31 cellular contexts compared by ENCODE assay signal in the genomic region with DNA sequence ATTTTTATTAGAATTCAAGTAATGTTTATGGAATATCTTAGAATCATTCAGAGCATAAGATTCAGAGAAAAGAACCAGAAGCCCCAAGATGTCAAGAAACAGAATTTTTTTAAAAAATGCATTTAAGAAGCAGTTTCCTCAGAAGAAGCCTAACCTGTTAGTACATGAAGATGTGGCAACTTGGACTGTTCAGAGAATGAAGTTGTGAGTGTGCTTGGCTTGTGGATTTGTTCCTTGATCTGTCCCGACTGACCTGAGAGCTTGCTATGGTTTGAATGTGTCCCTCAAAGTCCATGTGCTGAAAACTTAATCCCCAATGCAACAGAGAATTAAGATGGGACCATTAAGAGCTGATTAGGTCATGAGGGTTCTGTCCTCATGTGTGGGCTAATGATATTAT.
"Had no signal": no experiment of that assay in that cellular context is flagged by ENCODE, and none has a peak within 500 bp of the region (broad histone marks: within the 10 kb centered on the region; RNA-seq: fewer than 3 reads in every experiment).

No MANE protein-coding gene starts in this region.

- ATAC-seq: activated CD4-positive, alpha-beta T cell treated with anti-CD3 and anti-CD28 coated beads for 36 hours; activated CD4-positive, CD25-positive, alpha-beta regulatory T cell treated with anti-CD3 and anti-CD28 coated beads, Interleukin-2, amount 50 U/mL, for 24 hours; activated CD8-positive, alpha-beta memory T cell treated with anti-CD3 and anti-CD28 coated beads, Interleukin-2, amount 10 ng/mL, durations not matched to agents 7 days and 5 days; activated CD8-positive, alpha-beta T cell treated with anti-CD3 and anti-CD28 coated beads, Interleukin-2, amount 10 ng/mL, durations not matched to agents 7 days and 5 days; activated naive CD8-positive, alpha-beta T cell treated with anti-CD3 and anti-CD28 coated beads, Interleukin-2, amount 50 U/mL, for 24 hours had no signal

- H3K36me3 ChIP-seq: ascending aorta, cardiac muscle cell had no signal

- FAIRE-seq: TTC549 had no signal

- DNase-seq: activated B cell treated with CpG ODN at 0.5 μM for 24 hours; activated CD4-positive, alpha-beta memory T cell treated with anti-CD3 and anti-CD28 coated beads, Interleukin-2, amount 10 ng/mL, durations not matched to agents 7 days and 5 days; activated CD4-positive, alpha-beta T cell treated with anti-CD3 and anti-CD28 coated beads for 1 hour; activated CD4-positive, alpha-beta T cell treated with anti-CD3 and anti-CD28 coated beads for 36 hours; activated CD4-positive, alpha-beta T cell treated with anti-CD3 and anti-CD28 coated beads for 48 hours; activated CD4-positive, alpha-beta T cell treated with anti-CD3 and anti-CD28 coated beads, Interleukin-2, amount 10 ng/mL, durations not matched to agents 7 days and 5 days; activated CD4-positive, alpha-beta T cell treated with anti-CD3 and anti-CD28 coated beads, Interleukin-2, amount 50 U/mL, for 48 hours; activated CD8-positive, alpha-beta memory T cell treated with anti-CD3 and anti-CD28 coated beads for 24 hours; activated CD8-positive, alpha-beta memory T cell treated with anti-CD3 and anti-CD28 coated beads, Interleukin-2, amount 10 ng/mL, durations not matched to agents 7 days and 5 days; activated CD8-positive, alpha-beta memory T cell treated with anti-CD3 and anti-CD28 coated beads, Interleukin-2, amount 50 U/mL, for 48 hours; activated CD8-positive, alpha-beta T cell treated with anti-CD3 and anti-CD28 coated beads, Interleukin-2, amount 10 ng/mL, durations not matched to agents 7 days and 5 days; activated effector memory CD4-positive, alpha-beta T cell treated with Interleukin-2 at 50 U/mL for 16 hours; activated gamma-delta T cell; activated naive CD4-positive, alpha-beta T cell treated with anti-CD3 and anti-CD28 coated beads, Interleukin-2, amount 10 ng/mL, durations not matched to agents 7 days and 5 days; activated naive CD4-positive, alpha-beta T cell treated with Interleukin-2 at 50 U/mL for 16 hours; activated naive CD8-positive, alpha-beta T cell treated with anti-CD3 and anti-CD28 coated beads, Interleukin-2, amount 10 ng/mL, durations not matched to agents 7 days and 5 days; activated naive CD8-positive, alpha-beta T cell treated with anti-CD3 and anti-CD28 coated beads, Interleukin-2, amount 50 U/mL, for 24 hours; activated T-cell treated with anti-CD3 and anti-CD28 coated beads, Interleukin-2, amount 50 U/mL, for 24 hours; activated T-cell treated with anti-CD3 and anti-CD28 coated beads, Interleukin-2, amount 50 U/mL, for 48 hours; amygdala; anterior cingulate cortex; caudate nucleus; cerebellar nuclear complex; T-helper 1 cell; T-helper 2 cell; T-helper 9 cell had no signal

- H3K9me3 ChIP-seq: ascending aorta had no signal

- H3K4me3 ChIP-seq: ascending aorta, cardiac muscle cell had no signal

- H3K27me3 ChIP-seq: ascending aorta, cardiac muscle cell had no signal

- H3K27ac ChIP-seq: ascending aorta, cardiac muscle cell, VCaP had no signal
